In the genomic region with DNA sequence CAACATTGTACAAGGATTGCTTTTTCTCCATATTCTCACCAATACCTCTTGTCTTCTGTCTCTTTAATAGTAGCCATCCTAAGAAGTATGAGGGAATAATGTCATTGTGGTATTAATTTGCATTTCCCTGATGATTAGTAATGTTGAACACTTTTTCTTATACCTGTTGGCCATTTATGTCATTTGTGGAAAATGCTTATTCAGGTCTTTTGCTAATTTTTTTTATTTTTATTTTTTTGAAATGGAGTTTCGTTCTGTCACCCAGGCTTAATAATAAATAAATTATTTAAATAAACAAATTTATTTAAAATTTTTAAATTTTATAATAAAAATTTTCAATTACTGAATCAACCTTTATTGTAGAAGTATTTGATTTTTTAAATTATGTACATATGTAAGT, we compare ENCODE assay signal across 16 cellular contexts. TPM values are rescaled to one million over a fixed set of nuclear protein-coding genes. Genes with fewer than 3 reads are reported as not detected.
DNase-seq lines count a peak whose midpoint lies in the region; ATAC-seq, FAIRE-seq and TF ChIP-seq lines count a peak whose summit lies in the region.
"Had no signal": no experiment of that assay in that cellular context is flagged by ENCODE, and none has a peak within 500 bp of the region (broad histone marks: within the 10 kb centered on the region; RNA-seq: fewer than 3 reads in every experiment).

No MANE protein-coding gene starts in this region.

- no peak overlapping the region for H3K27ac Mint-ChIP-seq in Calu3 (ENCODE audit: unreplicated experiment)
- H3K27ac Mint-ChIP-seq: CD14-positive monocyte; CD4-positive, alpha-beta memory T cell had no signal

- H3K4me3 ChIP-seq in A549: no peak overlapping the region
- no peak overlapping the region for H3K4me3 ChIP-seq in pancreas
- H3K4me3 ChIP-seq: BLaER1, GM12878, HAP-1 had no signal

- FAIRE-seq in A549 (lab: Jason Lieb, UNC): no peak
- peak; percentile 39 for FAIRE-seq in RCC 7860 (lab: Jason Lieb, UNC)
- FAIRE-seq in colon (lab: Jason Lieb, UNC): peak; percentile 66
- FAIRE-seq in pancreas (lab: Jason Lieb, UNC): peak; percentile 34
- FAIRE-seq: GM12878, GM19239, H1 had no signal

- peaks cover 20% of the 10 kb centered on the region for H3K27me3 Mint-ChIP-seq in Calu3 (ENCODE audit: unreplicated experiment)

- TF ChIP-seq RAD21 in A549 (conservative IDR thresholded peaks at IDR 0.05 in 1 of 2, IDR thresholded peaks at IDR 0.05 in 1 of 2): no peak

- BruUV-seq in Calu3 (replicated peaks; lab: Mats Ljungman, UMichigan): no TSS peak

- DNase-seq in A549 (ENCODE audit: low read depth in 1 of 2, low spot score in 1 of 2) (no peak), RCC 7860 (ENCODE audit: low spot score) (no peak), pancreas (no peak), occipital lobe (lab: John Stamatoyannopoulos, UW) (no peak), Calu3 (no peak), NK-92 (lab: John Stamatoyannopoulos, UW; ENCODE audit: unreplicated experiment) (no peak)
- DNase-seq: CD4-positive, alpha-beta memory T cell; DMS79 treated with DMSO at 0.1 percent for 48 hours had no signal

- POLR2A ChIA-PET in A549 (lab: Yijun Ruan, JAX): no interaction called here

- H3K4me3 Mint-ChIP-seq in Calu3 (ENCODE audit: low read depth, unreplicated experiment): no peak overlapping the region
- H3K4me3 Mint-ChIP-seq: CD14-positive monocyte; CD4-positive, alpha-beta memory T cell had no signal

- H3K27me3 ChIP-seq in pancreas: no peaks in the 10 kb centered on the region
- H3K27me3 ChIP-seq: BLaER1 had no signal

- TF ChIP-seq EP300 in A549 (IDR thresholded peaks at IDR 0.05): no peak

- H3K4me2 ChIP-seq in A549: no peak overlapping the region
- H3K4me2 ChIP-seq: BLaER1 had no signal

- no peaks in the 10 kb centered on the region for H3K9me3 Mint-ChIP-seq in Calu3 (ENCODE audit: low read depth, unreplicated experiment)

- TF ChIP-seq CTCF in A549 (IDR thresholded peaks at IDR 0.05) (no peak), pancreas (IDR thresholded peaks at IDR 0.05) (no peak), Calu3 (IDR thresholded peaks at IDR 0.05; ENCODE audit: unreplicated experiment) (no peak)

- H3K9me3 ChIP-seq in A549: no peaks in the 10 kb centered on the region; the same call in 2 of the 3 replicates
- H3K9me3 ChIP-seq in pancreas: no peaks in the 10 kb centered on the region
- H3K9me3 ChIP-seq: HAP-1 had no signal

- 1% methylated on average over 1 of the region's 1 CpG for WGBS in A549 (ENCODE audit: missing lambda C conversion rate)
- 44 to 77% methylated on average over 1 of the region's 1 CpG for WGBS in pancreas, 2 donors

- CTCF ChIA-PET in A549 (lab: Yijun Ruan, JAX) (no interaction called here), Calu3 (lab: Charles Lee) (no interaction called here)

- TF ChIP-seq POLR2A in A549 (IDR thresholded peaks at IDR 0.05; ENCODE audit: low read length): no peak

- ATAC-seq in A549: no peak
- ATAC-seq in pancreas: no peak
- ATAC-seq: GM12878 had no signal

- H3K4me1 Mint-ChIP-seq in Calu3 (ENCODE audit: low read depth, unreplicated experiment): no peaks in the 10 kb centered on the region
- H3K4me1 Mint-ChIP-seq: CD4-positive, alpha-beta memory T cell had no signal

- no peaks in the 10 kb centered on the region for H3K36me3 Mint-ChIP-seq in Calu3 (ENCODE audit: insufficient read depth, unreplicated experiment)
- H3K36me3 Mint-ChIP-seq: CD4-positive, alpha-beta memory T cell had no signal

- intact Hi-C loops in pancreas (cut with DNase I) (no loop called here), Calu3 (cut with micrococcal nuclease; ENCODE audit: unreplicated experiment) (no loop called here)

- H3K4me1 ChIP-seq in A549 (no peaks in the 10 kb centered on the region), pancreas (no peaks in the 10 kb centered on the region)
- H3K4me1 ChIP-seq: BLaER1, HAP-1 had no signal

- H3K27ac ChIP-seq in A549 (no peak overlapping the region), pancreas (no peak overlapping the region)
- H3K27ac ChIP-seq: BLaER1 had no signal

- H3K36me3 ChIP-seq in pancreas: no peaks in the 10 kb centered on the region
- H3K36me3 ChIP-seq: BLaER1, HAP-1 had no signal

TF ChIP-seq in A549, 52 proteins besides CTCF, POLR2A, EP300 and RAD21:
- peak; percentile 43 for TF ChIP-seq MAFK (IDR thresholded peaks at IDR 0.05; ENCODE audit: partially characterized antibody)
- TF ChIP-seq, protein P1, sequence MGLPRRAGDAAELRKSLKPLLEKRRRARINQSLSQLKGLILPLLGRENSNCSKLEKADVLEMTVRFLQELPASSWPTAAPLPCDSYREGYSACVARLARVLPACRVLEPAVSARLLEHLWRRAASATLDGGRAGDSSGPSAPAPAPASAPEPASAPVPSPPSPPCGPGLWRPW (IDR thresholded peaks at IDR 0.05): no peak
- TF ChIP-seq FOSB (CRISPR knock-in tag; IDR thresholded peaks at IDR 0.05): no peak

RNA-seq across cellular contexts. Expression of gene REC114, which starts 37.1 kb away (rescaled TPM):
- polyA plus RNA-seq in A549 (2011; rRNA removed) (not detected in 2 replicates), A549 (2017; fragmentation: RNase III; extraction: RNeasy Plus Mini Kit Qiagen cat#74134 plus additional on column Dnase treatment) (not detected in 3 replicates), pancreas (not detected)
- polyA plus RNA-seq in A549 (2012; cell fraction: cytosol; rRNA removed): not detected in 2 replicates
- polyA plus RNA-seq in A549 (2012; cell fraction: nucleus; rRNA removed): not detected in 2 replicates
- polyA minus RNA-seq in A549 (2011; rRNA and poly(A)+ RNA removed): not detected in 2 replicates
- total RNA-seq in pancreas (not detected), occipital lobe (not detected), Calu3 (2022) (not detected in 2 replicates)
- total RNA-seq: A172; CD4-positive, alpha-beta memory T cell; GM12878; H1 had no signal
- polyA plus RNA-seq: CD14-positive monocyte; CD4-positive, alpha-beta memory T cell; GM12878 had no signal
